1 cellular context compared by ENCODE assay signal in genomic region chr2:112818094-112818902, GRCh38.
A peak's percentile ranks its signal among the peaks of the same experiment; 100 is the strongest.
TF ChIP-seq lines count a peak whose summit lies in the region.

No MANE protein-coding gene starts in this region.

TF ChIP-seq in HepG2, 621 proteins besides CTCF, POLR2A, EP300 and RAD21 (continued from another document and continues in another):
- TF ChIP-seq ZNF609 (CRISPR knock-in tag; IDR thresholded peaks at IDR 0.05; ENCODE audit: borderline replicate concordance) (peak; percentile 99), TRAFD1 (CRISPR knock-in tag; IDR thresholded peaks at IDR 0.05; ENCODE audit: borderline replicate concordance) (no peak; the same call in 1 of the 2 replicates), ATF5 (CRISPR knock-in tag; IDR thresholded peaks at IDR 0.05; ENCODE audit: low read depth) (no peak), TEF (CRISPR knock-in tag; IDR thresholded peaks at IDR 0.05) (no peak), NR2F6 (IDR thresholded peaks at IDR 0.05) (peak; percentile 100), NR2F6 (CRISPR knock-in tag; IDR thresholded peaks at IDR 0.05) (peak; percentile 100), MTF1 (CRISPR knock-in tag; IDR thresholded peaks at IDR 0.05) (peak; percentile 47; the same call in 1 of the 2 replicates), MXI1 (IDR thresholded peaks at IDR 0.05; ENCODE audit: borderline replicate concordance, low read depth, low read length) (peak; percentile 83; the same call in 1 of the 3 replicates), THAP7 (CRISPR knock-in tag; IDR thresholded peaks at IDR 0.05) (no peak; the same call in 1 of the 2 replicates), NR3C1 (CRISPR knock-in tag; IDR thresholded peaks at IDR 0.05) (no peak), ZXDC (CRISPR knock-in tag; IDR thresholded peaks at IDR 0.05) (no peak), NFIB (CRISPR knock-in tag; IDR thresholded peaks at IDR 0.05; ENCODE audit: borderline replicate concordance) (no peak), MTF2 (CRISPR knock-in tag; IDR thresholded peaks at IDR 0.05; ENCODE audit: borderline replicate concordance) (no peak), TAF1 (CRISPR knock-in tag; IDR thresholded peaks at IDR 0.05) (no peak), ZFP41 (CRISPR knock-in tag; IDR thresholded peaks at IDR 0.05; ENCODE audit: borderline replicate concordance) (no peak), ZBTB46 (CRISPR knock-in tag; IDR thresholded peaks at IDR 0.05; ENCODE audit: borderline replicate concordance) (no peak), HMGA1 (CRISPR knock-in tag; conservative IDR thresholded peaks at IDR 0.05) (no peak), TRIM22 (IDR thresholded peaks at IDR 0.05) (no peak), ELK4 (CRISPR knock-in tag; IDR thresholded peaks at IDR 0.05; ENCODE audit: borderline replicate concordance) (no peak), SP140L (CRISPR knock-in tag; IDR thresholded peaks at IDR 0.05; ENCODE audit: borderline replicate concordance) (0 out of 2 replicates have a peak, but pooled peaks have one; percentile 54), GATAD2A (CRISPR knock-in tag; IDR thresholded peaks at IDR 0.05) (peak; percentile 99), NCOR1 (IDR thresholded peaks at IDR 0.05; ENCODE audit: borderline replicate concordance, low read length) (peak; percentile 96; the same call in 1 of the 2 replicates), CENPBD1 (CRISPR knock-in tag; IDR thresholded peaks at IDR 0.05; ENCODE audit: borderline replicate concordance, low read depth) (no peak), ZNF670 (CRISPR knock-in tag; IDR thresholded peaks at IDR 0.05; ENCODE audit: borderline replicate concordance) (peak; percentile 92), ZNF652 (CRISPR knock-in tag; IDR thresholded peaks at IDR 0.05; ENCODE audit: borderline replicate concordance, low read depth) (no peak; the same call in 1 of the 2 replicates), SP5 (CRISPR knock-in tag; IDR thresholded peaks at IDR 0.05; ENCODE audit: borderline replicate concordance, low read depth) (peak; percentile 84), PBX2 (CRISPR knock-in tag; IDR thresholded peaks at IDR 0.05) (peak; percentile 84), SSRP1 (CRISPR knock-in tag; IDR thresholded peaks at IDR 0.05) (peak; percentile 49; the same call in 1 of the 2 replicates), HIC2 (CRISPR knock-in tag; IDR thresholded peaks at IDR 0.05; ENCODE audit: low read depth) (peak; percentile 79; the same call in 1 of the 2 replicates), ZNF326 (CRISPR knock-in tag; IDR thresholded peaks at IDR 0.05; ENCODE audit: borderline replicate concordance) (no peak), KDM3A (CRISPR knock-in tag; IDR thresholded peaks at IDR 0.05; ENCODE audit: low read depth) (peak; percentile 85; the same call in 1 of the 2 replicates), ZNF577 (CRISPR knock-in tag; IDR thresholded peaks at IDR 0.05; ENCODE audit: borderline replicate concordance, low read depth) (no peak), PHB2 (IDR thresholded peaks at IDR 0.05; ENCODE audit: partially characterized antibody) (no peak), MLX (CRISPR knock-in tag; IDR thresholded peaks at IDR 0.05) (peak; percentile 98), NKX3-1 (CRISPR knock-in tag; IDR thresholded peaks at IDR 0.05) (peak; percentile 80; the same call in 1 of the 2 replicates), SNAI1 (CRISPR knock-in tag; IDR thresholded peaks at IDR 0.05; ENCODE audit: borderline replicate concordance) (0 out of 2 replicates have a peak, but pooled peaks have one; percentile 60), MATR3 (CRISPR knock-in tag; IDR thresholded peaks at IDR 0.05) (no peak), MED13 (CRISPR knock-in tag; IDR thresholded peaks at IDR 0.05) (no peak)
